Comparison of ENCODE assay signal across 8 cellular contexts in genomic region chr15:69893086-69893485, GRCh38.
"Had no signal": no experiment of that assay in that cellular context is flagged by ENCODE, and none has a peak within 500 bp of the region (broad histone marks: within the 10 kb centered on the region; RNA-seq: fewer than 3 reads in every experiment).

No MANE protein-coding gene starts in this region.

- DNase-seq: GM23248, H7, KBM-7 had no signal

- H3K4me1 ChIP-seq: HAP-1 had no signal

- H2AFZ ChIP-seq: GM23248 had no signal

- H3K27ac ChIP-seq: GM23248, HL-60 had no signal

- H3K27ac Mint-ChIP-seq: IgD-negative memory B cell had no signal

- FAIRE-seq: HepG2 had no signal

- H3K36me3 ChIP-seq: HAP-1 had no signal

- H3K4me3 ChIP-seq: GM23248, HAP-1 had no signal

- H3K4me3 Mint-ChIP-seq: IgD-negative memory B cell had no signal

- H3K9ac ChIP-seq: GM23248 had no signal

- ATAC-seq: HCT116, HepG2 had no signal
